In genomic region chr14:106318700-106319099, GRCh38 we compare ENCODE assay signal across 10 cellular contexts.
DNase-seq lines count a peak whose midpoint lies in the region; ATAC-seq and TF ChIP-seq lines count a peak whose summit lies in the region.
"Had no signal": no experiment of that assay in that cellular context is flagged by ENCODE, and none has a peak within 500 bp of the region (broad histone marks: within the 10 kb centered on the region; RNA-seq: fewer than 3 reads in every experiment).

No MANE protein-coding gene starts in this region.

- H3K4me3 ChIP-seq in GM12864 (ENCODE audit: low read depth, low read length) (no peak overlapping the region), SU-DHL-6 (ENCODE audit: insufficient read depth, low read length, poor library complexity, severe bottlenecking) (no peak overlapping the region), trophoblast cell (ENCODE audit: low read depth, low read length) (no peak overlapping the region)

- H4K12ac ChIP-seq in trophoblast cell (ENCODE audit: low read depth, low read length): no peak overlapping the region

- H3K9me2 ChIP-seq in SU-DHL-6 (replicated peaks; ENCODE audit: insufficient read depth, low read length): no peaks in the 10 kb centered on the region

- no peaks in the 10 kb centered on the region for H4K20me1 ChIP-seq in SU-DHL-6 (ENCODE audit: low read depth, low read length)

- peaks cover 5% of the 10 kb centered on the region for H3K27me3 Mint-ChIP-seq in endothelial cell (ENCODE audit: unreplicated experiment)

- no peak overlapping the region for H2BK120ac ChIP-seq in trophoblast cell (ENCODE audit: insufficient read depth, low read length, poor library complexity)

- no peak overlapping the region for H3K14ac ChIP-seq in trophoblast cell (ENCODE audit: low read length)

- H3K79me2 ChIP-seq in SU-DHL-6 (ENCODE audit: insufficient read depth, low read length) (no peaks in the 10 kb centered on the region), trophoblast cell (ENCODE audit: control insufficient read depth, insufficient read depth, low read length, poor library complexity) (no peaks in the 10 kb centered on the region)

- no peaks in the 10 kb centered on the region for H3K36me3 ChIP-seq in SU-DHL-6 (ENCODE audit: low read length)
- no peaks in the 10 kb centered on the region for H3K36me3 ChIP-seq in trophoblast cell (ENCODE audit: control insufficient read depth in 1 of 2, insufficient read depth in 2 of 2, low read length in 2 of 2)

- H3K4me1 Mint-ChIP-seq in endothelial cell (ENCODE audit: unreplicated experiment): no peaks in the 10 kb centered on the region

- H3K23ac ChIP-seq in trophoblast cell (ENCODE audit: low read length): no peak overlapping the region

- no peak overlapping the region for H3K27ac ChIP-seq in SU-DHL-6 (ENCODE audit: low read depth, low read length)
- H3K27ac ChIP-seq in trophoblast cell (ENCODE audit: low read depth, low read length): no peak overlapping the region

- H3K4me3 Mint-ChIP-seq in endothelial cell (ENCODE audit: unreplicated experiment): no peak overlapping the region

- no peak overlapping the region for H4K91ac ChIP-seq in trophoblast cell (ENCODE audit: low read depth, low read length)

- H3K9me3 ChIP-seq in SU-DHL-6 (ENCODE audit: insufficient read depth, low read length): no peaks in the 10 kb centered on the region
- peaks cover 52% of the 10 kb centered on the region for H3K9me3 ChIP-seq in trophoblast cell (ENCODE audit: insufficient read depth, low read depth, low read length)

- no peaks in the 10 kb centered on the region for H3K79me1 ChIP-seq in trophoblast cell (ENCODE audit: low read length)

- no peak overlapping the region for H2BK12ac ChIP-seq in trophoblast cell (ENCODE audit: low read length)

- H2AFZ ChIP-seq in SU-DHL-6 (ENCODE audit: low read depth, low read length, severe bottlenecking) (no peak overlapping the region), trophoblast cell (ENCODE audit: insufficient read depth, low read length, poor library complexity) (no peak overlapping the region)

- TF ChIP-seq CTCF in GM12864 (IDR thresholded peaks at IDR 0.05; ENCODE audit: low read depth, low read length, missing control alignments) (peak; percentile 48), SU-DHL-6 (IDR thresholded peaks at IDR 0.05; ENCODE audit: insufficient read depth, low read length, poor library complexity, severe bottlenecking) (peak; percentile 63), endothelial cell (IDR thresholded peaks at IDR 0.05; ENCODE audit: unreplicated experiment) (no peak)

- H3K27me3 ChIP-seq in SU-DHL-6 (ENCODE audit: low read length): no peaks in the 10 kb centered on the region
- no peaks in the 10 kb centered on the region for H3K27me3 ChIP-seq in trophoblast cell (ENCODE audit: insufficient read depth, low read length)

- H3K4me2 ChIP-seq in SU-DHL-6 (ENCODE audit: low read depth, low read length, poor library complexity, severe bottlenecking) (no peak overlapping the region), trophoblast cell (ENCODE audit: low read length) (no peak overlapping the region)

- H3K9ac ChIP-seq in SU-DHL-6 (ENCODE audit: low read length): no peak overlapping the region
- H3K9ac ChIP-seq in trophoblast cell (ENCODE audit: low read length): no peak overlapping the region

- H3K4me1 ChIP-seq in trophoblast cell (ENCODE audit: control insufficient read depth in 1 of 2, insufficient read depth in 2 of 2, low read length in 2 of 2): no peaks in the 10 kb centered on the region

- H2AK5ac ChIP-seq in trophoblast cell (ENCODE audit: low read length): no peak overlapping the region

- peaks cover 43% of the 10 kb centered on the region for H3K9me3 Mint-ChIP-seq in endothelial cell (ENCODE audit: unreplicated experiment)

- no peak overlapping the region for H4K8ac ChIP-seq in trophoblast cell (ENCODE audit: low read depth, low read length)

- no peak for DNase-seq in GM12864 (ENCODE audit: low read depth)
- peak; percentile 21 for DNase-seq in activated T-helper 9 cell treated with anti-CD3 and anti-CD28 coated beads, Interleukin-2, amount 50 U/mL, for 16 hours (ENCODE audit: low read depth)
- peak; percentile 34 for DNase-seq in stimulated activated CD4-positive, alpha-beta T cell treated with anti-CD3 and anti-CD28 coated beads, Interleukin-2, amount 100 ng/mL, for 4 hours (ENCODE audit: low read depth)
- DNase-seq in medulla oblongata (ENCODE audit: extremely low spot score): no peak
- DNase-seq in trophoblast cell: no peak
- no peak for DNase-seq in endothelial cell (ENCODE audit: low spot score)
- DNase-seq: HCEC 1CT had no signal

- no peak overlapping the region for H3K18ac ChIP-seq in trophoblast cell (ENCODE audit: low read length)

- no peak overlapping the region for H3K27ac Mint-ChIP-seq in endothelial cell (ENCODE audit: unreplicated experiment)

- no peak overlapping the region for H3K4ac ChIP-seq in trophoblast cell (ENCODE audit: low read depth, low read length)

- H3K36me3 Mint-ChIP-seq in endothelial cell (ENCODE audit: low read depth, unreplicated experiment): peaks cover 2% of the 10 kb centered on the region

- H3F3A ChIP-seq in SU-DHL-6 (ENCODE audit: insufficient read depth): no peaks in the 10 kb centered on the region

- H2BK5ac ChIP-seq in trophoblast cell (ENCODE audit: low read depth, low read length, poor library complexity): no peak overlapping the region

- no peak for ATAC-seq in GM21576 (IDR thresholded peaks at IDR 0.05; ENCODE audit: unreplicated experiment)
- ATAC-seq: left lobe of liver had no signal

- WGBS in trophoblast cell (ENCODE audit: extremely low coverage, insufficient coverage, insufficient read length): no CpG with 5 or more reads among the region's 3 CpGs

Comparison
In these comparisons a context has a peak if more than half of its experiments do, and no peak if none do; other contexts are left out.
1. DNase-seq: peak in activated T-helper 9 cell treated with anti-CD3 and anti-CD28 coated beads, Interleukin-2, amount 50 U/mL, for 16 hours (single experiment) and stimulated activated CD4-positive, alpha-beta T cell treated with anti-CD3 and anti-CD28 coated beads, Interleukin-2, amount 100 ng/mL, for 4 hours (single experiment); none in GM12864 (single experiment), medulla oblongata (single experiment), trophoblast cell (0 of 2) and endothelial cell (single experiment).